13 cellular contexts compared by ENCODE assay signal in the genomic region with DNA sequence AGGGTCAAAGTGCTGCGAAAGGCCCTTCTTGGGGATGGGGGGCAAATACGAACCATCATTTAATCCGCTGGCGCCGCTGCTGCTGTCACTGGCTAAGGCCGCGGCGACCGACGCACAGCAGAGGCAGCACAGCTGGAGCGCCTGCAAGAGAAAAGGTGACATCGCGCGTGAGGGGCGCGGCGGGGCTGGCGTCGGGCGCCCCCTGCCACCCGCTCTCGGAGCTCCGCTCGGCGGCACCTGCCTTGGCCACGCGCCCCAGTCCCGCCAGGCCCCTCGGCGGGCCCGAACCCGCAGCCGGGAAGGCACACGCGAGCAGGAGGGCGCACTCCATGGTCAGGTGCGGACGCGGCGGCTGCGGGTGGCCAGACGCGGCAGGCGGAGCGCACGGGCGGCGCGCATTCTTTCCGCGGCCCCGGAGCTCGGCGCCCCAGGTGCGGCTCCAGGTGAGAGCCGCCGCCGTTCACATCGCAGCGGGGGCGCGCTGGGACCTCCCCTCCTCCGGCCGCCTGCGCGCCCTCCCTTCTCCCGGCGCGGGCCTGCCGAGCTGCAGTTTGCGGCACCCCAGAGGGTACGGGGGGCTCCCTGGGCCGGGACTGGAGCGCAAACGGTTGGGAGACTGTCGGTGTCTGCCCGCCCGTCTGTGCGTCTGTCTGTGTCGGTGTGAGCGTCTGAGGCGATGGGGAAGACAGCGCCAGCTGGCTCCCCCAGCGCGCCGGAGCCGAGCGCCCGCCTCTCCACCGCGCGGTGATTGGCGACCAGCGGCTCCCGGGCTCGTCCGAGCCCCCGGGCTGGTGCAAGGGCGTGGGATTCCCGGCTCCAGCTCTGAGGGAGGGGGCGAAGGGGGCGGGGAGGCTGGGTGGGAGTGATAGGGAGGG. TPM values are rescaled to one million over a fixed set of nuclear protein-coding genes. Genes with fewer than 3 reads are reported as not detected.
DNase-seq lines count a peak whose midpoint lies in the region; ATAC-seq and TF ChIP-seq lines count a peak whose summit lies in the region.
"Had no signal": no experiment of that assay in that cellular context is flagged by ENCODE, and none has a peak within 500 bp of the region (broad histone marks: within the 10 kb centered on the region; RNA-seq: fewer than 3 reads in every experiment).

A gene with protein sequence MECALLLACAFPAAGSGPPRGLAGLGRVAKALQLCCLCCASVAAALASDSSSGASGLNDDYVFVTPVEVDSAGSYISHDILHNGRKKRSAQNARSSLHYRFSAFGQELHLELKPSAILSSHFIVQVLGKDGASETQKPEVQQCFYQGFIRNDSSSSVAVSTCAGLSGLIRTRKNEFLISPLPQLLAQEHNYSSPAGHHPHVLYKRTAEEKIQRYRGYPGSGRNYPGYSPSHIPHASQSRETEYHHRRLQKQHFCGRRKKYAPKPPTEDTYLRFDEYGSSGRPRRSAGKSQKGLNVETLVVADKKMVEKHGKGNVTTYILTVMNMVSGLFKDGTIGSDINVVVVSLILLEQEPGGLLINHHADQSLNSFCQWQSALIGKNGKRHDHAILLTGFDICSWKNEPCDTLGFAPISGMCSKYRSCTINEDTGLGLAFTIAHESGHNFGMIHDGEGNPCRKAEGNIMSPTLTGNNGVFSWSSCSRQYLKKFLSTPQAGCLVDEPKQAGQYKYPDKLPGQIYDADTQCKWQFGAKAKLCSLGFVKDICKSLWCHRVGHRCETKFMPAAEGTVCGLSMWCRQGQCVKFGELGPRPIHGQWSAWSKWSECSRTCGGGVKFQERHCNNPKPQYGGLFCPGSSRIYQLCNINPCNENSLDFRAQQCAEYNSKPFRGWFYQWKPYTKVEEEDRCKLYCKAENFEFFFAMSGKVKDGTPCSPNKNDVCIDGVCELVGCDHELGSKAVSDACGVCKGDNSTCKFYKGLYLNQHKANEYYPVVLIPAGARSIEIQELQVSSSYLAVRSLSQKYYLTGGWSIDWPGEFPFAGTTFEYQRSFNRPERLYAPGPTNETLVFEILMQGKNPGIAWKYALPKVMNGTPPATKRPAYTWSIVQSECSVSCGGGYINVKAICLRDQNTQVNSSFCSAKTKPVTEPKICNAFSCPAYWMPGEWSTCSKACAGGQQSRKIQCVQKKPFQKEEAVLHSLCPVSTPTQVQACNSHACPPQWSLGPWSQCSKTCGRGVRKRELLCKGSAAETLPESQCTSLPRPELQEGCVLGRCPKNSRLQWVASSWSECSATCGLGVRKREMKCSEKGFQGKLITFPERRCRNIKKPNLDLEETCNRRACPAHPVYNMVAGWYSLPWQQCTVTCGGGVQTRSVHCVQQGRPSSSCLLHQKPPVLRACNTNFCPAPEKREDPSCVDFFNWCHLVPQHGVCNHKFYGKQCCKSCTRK (N-terminal part only) (minus strand): TSS at position 670 of the 875 bp plus-strand sequence. CDS start 339 bp downstream, at position 331.

- WGBS in thymus = 3% methylated on average over 100 of the region's 102 CpGs

- no peak for TF ChIP-seq CTCF in activated CD8-positive, alpha-beta T cell treated with anti-CD3 and anti-CD28 coated beads for 36 hours (IDR thresholded peaks at IDR 0.05)

- H3K4me3 Mint-ChIP-seq in activated CD8-positive, alpha-beta T cell treated with anti-CD3 and anti-CD28 coated beads for 36 hours = no peak within 1 kb of the TSS
- no peak within 1 kb of the TSS for H3K4me3 Mint-ChIP-seq in activated CD8-positive, alpha-beta T cell treated with anti-CD3 and anti-CD28 coated beads, Interleukin-2, amount 10 ng/mL, durations not matched to agents 7 days and 5 days
- H3K4me3 Mint-ChIP-seq: activated CD4-positive, alpha-beta T cell treated with anti-CD3 and anti-CD28 coated beads, Interleukin-2, amount 10 ng/mL, durations not matched to agents 24 days and 14 days; activated naive CD8-positive, alpha-beta T cell had no signal

- no peak for TF ChIP-seq POLR2A in GM18505 (IDR thresholded peaks at IDR 0.05; ENCODE audit: borderline replicate concordance, extremely low read depth, insufficient read depth, insufficient read length)

- peak within 1 kb of the TSS; percentile 60 for H3K4me3 ChIP-seq in NT2/D1 (ENCODE audit: insufficient read length, low read depth)
- peak within 1 kb of the TSS; percentile 53 for H3K4me3 ChIP-seq in iPS-18a (ENCODE audit: low read length)
- peak within 1 kb of the TSS; percentile 19 for H3K4me3 ChIP-seq in thymus (ENCODE audit: low read length)

- H3K27me3 Mint-ChIP-seq in activated CD8-positive, alpha-beta T cell treated with anti-CD3 and anti-CD28 coated beads for 36 hours = peaks cover 34% of the 10 kb centered on the region
- H3K27me3 Mint-ChIP-seq in activated CD8-positive, alpha-beta T cell treated with anti-CD3 and anti-CD28 coated beads, Interleukin-2, amount 10 ng/mL, durations not matched to agents 7 days and 5 days (ENCODE audit: low read depth) = peaks cover 38% of the 10 kb centered on the region

- DNase-seq in activated CD8-positive, alpha-beta T cell treated with anti-CD3 and anti-CD28 coated beads for 36 hours = peak; percentile 1
- DNase-seq in activated CD8-positive, alpha-beta T cell treated with anti-CD3 and anti-CD28 coated beads, Interleukin-2, amount 10 ng/mL, durations not matched to agents 7 days and 5 days = no peak
- no peak for DNase-seq in NT2/D1 (ENCODE audit: low read depth, low spot score)
- DNase-seq: activated CD4-positive, alpha-beta T cell treated with anti-CD3 and anti-CD28 coated beads, Interleukin-2, amount 10 ng/mL, durations not matched to agents 24 days and 14 days; left cardiac atrium had no signal

- H3K27me3 ChIP-seq in NT2/D1 (ENCODE audit: insufficient read depth, insufficient read length) = peaks cover 56% of the 10 kb centered on the region
- peaks cover 55% of the 10 kb centered on the region for H3K27me3 ChIP-seq in iPS-18a (ENCODE audit: control insufficient read depth, insufficient read depth, low read length)
- H3K27me3 ChIP-seq in thymus (ENCODE audit: control insufficient read depth, insufficient read depth) = peaks cover 33% of the 10 kb centered on the region

- no peaks in the 10 kb centered on the region for H3K4me1 Mint-ChIP-seq in activated CD8-positive, alpha-beta T cell treated with anti-CD3 and anti-CD28 coated beads for 36 hours (ENCODE audit: low read depth)
- no peaks in the 10 kb centered on the region for H3K4me1 Mint-ChIP-seq in activated CD8-positive, alpha-beta T cell treated with anti-CD3 and anti-CD28 coated beads, Interleukin-2, amount 10 ng/mL, durations not matched to agents 7 days and 5 days (ENCODE audit: low read depth)
- H3K4me1 Mint-ChIP-seq: activated CD4-positive, alpha-beta T cell treated with anti-CD3 and anti-CD28 coated beads, Interleukin-2, amount 10 ng/mL, durations not matched to agents 24 days and 14 days had no signal

- H3K4me1 ChIP-seq in NT2/D1 (ENCODE audit: insufficient read depth, insufficient read length) (peaks cover 4% of the 10 kb centered on the region), iPS-18a (ENCODE audit: control insufficient read depth, low read depth, low read length) (peaks cover 5% of the 10 kb centered on the region), thymus (ENCODE audit: control insufficient read depth, insufficient read depth, low read length) (no peaks in the 10 kb centered on the region)

- POLR2A ChIA-PET in activated CD8-positive, alpha-beta T cell treated with anti-CD3 and anti-CD28 coated beads for 36 hours (lab: Charles Lee) = no interaction called here
- POLR2A ChIA-PET in activated CD8-positive, alpha-beta T cell treated with anti-CD3 and anti-CD28 coated beads, Interleukin-2, amount 10 ng/mL, durations not matched to agents 7 days and 5 days (lab: Charles Lee) = no interaction called here

- no peak for ATAC-seq in activated CD8-positive, alpha-beta T cell treated with anti-CD3 and anti-CD28 coated beads for 36 hours
- ATAC-seq in activated CD8-positive, alpha-beta T cell treated with anti-CD3 and anti-CD28 coated beads, Interleukin-2, amount 10 ng/mL, durations not matched to agents 7 days and 5 days = no peak
- ATAC-seq in GM18868 (IDR thresholded peaks at IDR 0.05; ENCODE audit: unreplicated experiment) (no peak), HG03378 (IDR thresholded peaks at IDR 0.05; ENCODE audit: unreplicated experiment) (no peak), GM18505 (IDR thresholded peaks at IDR 0.05; ENCODE audit: unreplicated experiment) (no peak)

- CTCF ChIA-PET in activated CD8-positive, alpha-beta T cell treated with anti-CD3 and anti-CD28 coated beads for 36 hours (lab: Charles Lee) = interaction anchor here (1.1 kb wide), 3 partner anchors 83 to 149 kb away, joined by 3 read pairs; no protein-coding TSS in a partner anchor
- CTCF ChIA-PET in activated CD8-positive, alpha-beta T cell treated with anti-CD3 and anti-CD28 coated beads, Interleukin-2, amount 10 ng/mL, durations not matched to agents 7 days and 5 days (lab: Charles Lee) = interaction anchor here (0.9 kb wide), 1 partner anchor 63 kb away, joined by 4 read pairs; no protein-coding TSS in a partner anchor

- no peak within 1 kb of the TSS for H3K27ac ChIP-seq in iPS-18a (ENCODE audit: low read length)
- H3K27ac ChIP-seq in thymus (ENCODE audit: low read depth) = no peak within 1 kb of the TSS
- H3K27ac ChIP-seq: epithelial cell of prostate had no signal

- H3K9ac ChIP-seq in NT2/D1 (ENCODE audit: insufficient read length, low read depth) (peak within 1 kb of the TSS; percentile 61), iPS-18a (ENCODE audit: low read length) (no peak within 1 kb of the TSS)

- intact Hi-C loops in activated CD8-positive, alpha-beta T cell treated with anti-CD3 and anti-CD28 coated beads for 36 hours (cut with micrococcal nuclease) = no loop called here

- no peaks in the 10 kb centered on the region for H3K9me3 Mint-ChIP-seq in activated CD8-positive, alpha-beta T cell treated with anti-CD3 and anti-CD28 coated beads for 36 hours
- no peaks in the 10 kb centered on the region for H3K9me3 Mint-ChIP-seq in activated CD8-positive, alpha-beta T cell treated with anti-CD3 and anti-CD28 coated beads, Interleukin-2, amount 10 ng/mL, durations not matched to agents 7 days and 5 days (ENCODE audit: insufficient read depth)
- H3K9me3 Mint-ChIP-seq: activated CD4-positive, alpha-beta T cell treated with anti-CD3 and anti-CD28 coated beads, Interleukin-2, amount 10 ng/mL, durations not matched to agents 24 days and 14 days had no signal

- H3K9me3 ChIP-seq in NT2/D1 (ENCODE audit: insufficient read depth, low read length) (no peaks in the 10 kb centered on the region), iPS-18a (ENCODE audit: control insufficient read depth, low read depth, low read length) (no peaks in the 10 kb centered on the region), thymus (ENCODE audit: control insufficient read depth) (peaks cover 1% of the 10 kb centered on the region)

- H3K36me3 Mint-ChIP-seq in activated CD8-positive, alpha-beta T cell treated with anti-CD3 and anti-CD28 coated beads for 36 hours (ENCODE audit: low read depth) = no peaks in the 10 kb centered on the region
- H3K36me3 Mint-ChIP-seq in activated CD8-positive, alpha-beta T cell treated with anti-CD3 and anti-CD28 coated beads, Interleukin-2, amount 10 ng/mL, durations not matched to agents 7 days and 5 days (ENCODE audit: low read depth) = no peaks in the 10 kb centered on the region
- H3K36me3 Mint-ChIP-seq: activated naive CD8-positive, alpha-beta T cell had no signal

- no peak within 1 kb of the TSS for H3K27ac Mint-ChIP-seq in activated CD8-positive, alpha-beta T cell treated with anti-CD3 and anti-CD28 coated beads for 36 hours
- no peak within 1 kb of the TSS for H3K27ac Mint-ChIP-seq in activated CD8-positive, alpha-beta T cell treated with anti-CD3 and anti-CD28 coated beads, Interleukin-2, amount 10 ng/mL, durations not matched to agents 7 days and 5 days
- H3K27ac Mint-ChIP-seq: activated CD4-positive, alpha-beta T cell treated with anti-CD3 and anti-CD28 coated beads, Interleukin-2, amount 10 ng/mL, durations not matched to agents 24 days and 14 days; activated naive CD8-positive, alpha-beta T cell had no signal

- H3K36me3 ChIP-seq in NT2/D1 (ENCODE audit: insufficient read depth, insufficient read length, low read length) = no peaks in the 10 kb centered on the region
- H3K36me3 ChIP-seq in iPS-18a (ENCODE audit: control insufficient read depth, low read depth, low read length) = no peaks in the 10 kb centered on the region
- no peaks in the 10 kb centered on the region for H3K36me3 ChIP-seq in thymus (ENCODE audit: control insufficient read depth, insufficient read depth)

RNA-seq across cellular contexts. Expression of the gene that starts here (rescaled TPM):
- total RNA-seq in activated CD8-positive, alpha-beta T cell treated with anti-CD3 and anti-CD28 coated beads for 36 hours = not detected
- total RNA-seq in activated CD8-positive, alpha-beta T cell treated with anti-CD3 and anti-CD28 coated beads, Interleukin-2, amount 10 ng/mL, durations not matched to agents 7 days and 5 days = not detected
- 1.1 TPM for polyA plus RNA-seq in thymus
- total RNA-seq: activated CD4-positive, alpha-beta T cell treated with anti-CD3 and anti-CD28 coated beads, Interleukin-2, amount 10 ng/mL, durations not matched to agents 24 days and 14 days; RPMI7951 had no signal

Comparison
In these comparisons a context has a peak if more than half of its experiments do, and no peak if none do; other contexts are left out.
1. Peak in DNase-seq in activated CD8-positive, alpha-beta T cell treated with anti-CD3 and anti-CD28 coated beads for 36 hours; RNA of the gene not detected or under 1 TPM.